Comparison of ENCODE assay signal across 17 cellular contexts in genomic region chr2:158598856-158599517, GRCh38.
DNase-seq lines count a peak whose midpoint lies in the region; TF ChIP-seq lines count a peak whose summit lies in the region.
"Had no signal": no experiment of that assay in that cellular context is flagged by ENCODE, and none has a peak within 500 bp of the region (broad histone marks: within the 10 kb centered on the region; RNA-seq: fewer than 3 reads in every experiment).

No MANE protein-coding gene starts in this region.

- no peak overlapping the region for H3K27ac ChIP-seq in trophoblast cell (ENCODE audit: low read depth, low read length)
- H3K27ac ChIP-seq: colonic mucosa, sigmoid colon had no signal

- H3K4me2 ChIP-seq in trophoblast cell (ENCODE audit: low read length) = no peak overlapping the region

- H3K79me2 ChIP-seq in trophoblast cell (ENCODE audit: control insufficient read depth, insufficient read depth, low read length, poor library complexity) = no peaks in the 10 kb centered on the region

- TF ChIP-seq CTCF in epithelial cell of esophagus (IDR thresholded peaks at IDR 0.05; ENCODE audit: insufficient read depth, low read depth, low read length, missing control alignments) = no peak

- H3K23ac ChIP-seq in trophoblast cell (ENCODE audit: low read length) = no peak overlapping the region

- no peaks in the 10 kb centered on the region for H3K27me3 ChIP-seq in trophoblast cell (ENCODE audit: insufficient read depth, low read length)
- H3K27me3 ChIP-seq: colonic mucosa, sigmoid colon had no signal

- H3K4me3 ChIP-seq in epithelial cell of esophagus (ENCODE audit: low read length) (no peak overlapping the region), trophoblast cell (ENCODE audit: low read depth, low read length) (no peak overlapping the region)
- H3K4me3 ChIP-seq: colonic mucosa, sigmoid colon had no signal

- no peak overlapping the region for H2AFZ ChIP-seq in trophoblast cell (ENCODE audit: insufficient read depth, low read length, poor library complexity)

- H4K91ac ChIP-seq in trophoblast cell (ENCODE audit: low read depth, low read length) = no peak overlapping the region

- no peak overlapping the region for H2AK5ac ChIP-seq in trophoblast cell (ENCODE audit: low read length)

- peaks cover 0 to 1% of the 10 kb centered on the region in 2 experiments for H3K36me3 ChIP-seq in trophoblast cell (ENCODE audit: control insufficient read depth in 1 of 2, insufficient read depth in 2 of 2, low read length in 2 of 2)
- H3K36me3 ChIP-seq: colonic mucosa, sigmoid colon had no signal

- peak; percentile 21 for DNase-seq in HT-29 (ENCODE audit: low spot score)
- peak; percentile 90 for DNase-seq in NCI-H748 (lab: John Stamatoyannopoulos, UW; ENCODE audit: unreplicated experiment)
- peak; percentile 30 for DNase-seq in epithelial cell of esophagus (ENCODE audit: low read depth)
- DNase-seq in trophoblast cell = peak; percentile 53 to 78
- no peak for DNase-seq in activated gamma-delta T cell treated with Interleukin-2 at 50 U/mL for 16 hours
- DNase-seq in DMS153 (lab: John Stamatoyannopoulos, UW) = no peak
- DNase-seq in NCI-H446 treated with DMSO at 0.1 percent for 48 hours (lab: John Stamatoyannopoulos, UW) = no peak
- DNase-seq: activated CD8-positive, alpha-beta T cell treated with anti-CD3 and anti-CD28 coated beads for 36 hours; activated naive CD4-positive, alpha-beta T cell treated with anti-CD3 and anti-CD28 coated beads for 36 hours; CD8-positive, alpha-beta T cell; colonic mucosa; foreskin melanocyte; kidney glomerular epithelial cell; natural killer cell; NCI-H446; sigmoid colon; substantia nigra had no signal

- no peak overlapping the region for H3K14ac ChIP-seq in trophoblast cell (ENCODE audit: low read length)

- no peak overlapping the region for H2BK12ac ChIP-seq in trophoblast cell (ENCODE audit: low read length)

- no peak overlapping the region for H2BK120ac ChIP-seq in trophoblast cell (ENCODE audit: insufficient read depth, low read length, poor library complexity)

- no CpG with 5 or more reads among the region's 3 CpGs for WGBS in trophoblast cell (ENCODE audit: extremely low coverage, insufficient coverage, insufficient read length)

- no peak overlapping the region for H4K8ac ChIP-seq in trophoblast cell (ENCODE audit: low read depth, low read length)

- no peaks in the 10 kb centered on the region for H3K9me3 ChIP-seq in trophoblast cell (ENCODE audit: insufficient read depth, low read depth, low read length)
- H3K9me3 ChIP-seq: colonic mucosa, sigmoid colon had no signal

- H4K12ac ChIP-seq in trophoblast cell (ENCODE audit: low read depth, low read length) = no peak overlapping the region

- H3K79me1 ChIP-seq in trophoblast cell (ENCODE audit: low read length) = no peaks in the 10 kb centered on the region

- no peak overlapping the region for H3K9ac ChIP-seq in trophoblast cell (ENCODE audit: low read length)

- no peak overlapping the region for H2BK5ac ChIP-seq in trophoblast cell (ENCODE audit: low read depth, low read length, poor library complexity)

- H3K18ac ChIP-seq in trophoblast cell (ENCODE audit: low read length) = no peak overlapping the region

- H3K4ac ChIP-seq in trophoblast cell (ENCODE audit: low read depth, low read length) = no peak overlapping the region

- peaks cover 0 to 3% of the 10 kb centered on the region in 2 experiments for H3K4me1 ChIP-seq in trophoblast cell (ENCODE audit: control insufficient read depth in 1 of 2, insufficient read depth in 2 of 2, low read length in 2 of 2)
- H3K4me1 ChIP-seq: colonic mucosa had no signal

Comparison
In these comparisons a context has a peak if more than half of its experiments do, and no peak if none do; other contexts are left out.
1. DNase-seq: peak in HT-29 (single experiment), NCI-H748 (single experiment), epithelial cell of esophagus (single experiment) and trophoblast cell (2 of 2); none in activated gamma-delta T cell treated with Interleukin-2 at 50 U/mL for 16 hours (single experiment), DMS153 (single experiment) and NCI-H446 treated with DMSO at 0.1 percent for 48 hours (single experiment).